In genomic region chr5:171521679-171522078, GRCh38 we compare ENCODE assay signal across 1 cellular context.
TF ChIP-seq lines count a peak whose summit lies in the region.

No MANE protein-coding gene starts in this region.

TF ChIP-seq in SK-N-SH treated with all-trans-retinoic acid at 6 μM for 48 hours, 23 proteins besides CTCF, POLR2A, EP300 and RAD21 (continued from another document):
- no peak for TF ChIP-seq CREB5 (CRISPR knock-in tag; IDR thresholded peaks at IDR 0.05; ENCODE audit: low read depth)
- no peak for TF ChIP-seq ZFP30 (CRISPR knock-in tag; IDR thresholded peaks at IDR 0.05)
- no peak for TF ChIP-seq OSR1 (CRISPR knock-in tag; IDR thresholded peaks at IDR 0.05)
- no peak for TF ChIP-seq RARB (CRISPR knock-in tag; IDR thresholded peaks at IDR 0.05)
- TF ChIP-seq ZNF70 (CRISPR knock-in tag; IDR thresholded peaks at IDR 0.05), result no peak
- TF ChIP-seq POU6F1 (CRISPR knock-in tag; IDR thresholded peaks at IDR 0.05; ENCODE audit: borderline replicate concordance, low read depth), result no peak
- no peak for TF ChIP-seq TCF4 (CRISPR knock-in tag; IDR thresholded peaks at IDR 0.05; ENCODE audit: borderline replicate concordance)
- TF ChIP-seq CSDC2 (CRISPR knock-in tag; IDR thresholded peaks at IDR 0.05), result no peak
- no peak for TF ChIP-seq PATZ1 (CRISPR knock-in tag; IDR thresholded peaks at IDR 0.05; ENCODE audit: borderline replicate concordance)
TF ChIP-seq in SK-N-SH treated with all-trans-retinoic acid at 6 μM for 48 hours: peak in this region for 0.
